24 cellular contexts compared by ENCODE assay signal in the genomic region with DNA sequence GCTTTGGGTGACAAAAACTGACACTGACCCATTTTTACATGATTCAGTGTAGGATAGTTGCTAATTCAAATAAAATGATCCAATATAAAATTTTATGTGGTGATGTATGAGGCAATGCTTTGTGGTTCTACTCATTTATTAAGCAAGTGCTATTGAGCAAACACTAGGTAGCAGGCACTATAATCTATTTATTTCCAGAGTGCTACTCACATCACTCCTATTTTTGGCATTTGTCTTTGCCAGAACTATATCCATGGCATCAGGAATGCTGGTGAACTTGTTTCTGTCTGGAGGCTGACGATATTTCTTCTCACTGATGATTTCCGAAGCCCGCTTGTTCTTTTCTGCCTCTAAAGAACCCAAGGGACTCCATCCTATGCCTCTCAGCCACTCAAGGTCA.
"Had no signal": no experiment of that assay in that cellular context is flagged by ENCODE, and none has a peak within 500 bp of the region (broad histone marks: within the 10 kb centered on the region; RNA-seq: fewer than 3 reads in every experiment).

No MANE protein-coding gene starts in this region.

- H3K4me3 ChIP-seq: breast epithelium, Peyer's patch had no signal

- DNase-seq: activated CD4-positive, alpha-beta T cell treated with anti-CD3 and anti-CD28 coated beads for 48 hours; activated CD4-positive, alpha-beta T cell treated with anti-CD3 and anti-CD28 coated beads, Interleukin-2, amount 50 U/mL, for 4 hours; activated CD4-positive, CD25-positive, alpha-beta regulatory T cell treated with anti-CD3 and anti-CD28 coated beads, Interleukin-2, amount 50 U/mL, for 72 hours; activated CD8-positive, alpha-beta memory T cell treated with anti-CD3 and anti-CD28 coated beads, Interleukin-2, amount 10 ng/mL, durations not matched to agents 7 days and 5 days; activated CD8-positive, alpha-beta T cell treated with anti-CD3 and anti-CD28 coated beads, Interleukin-2, amount 10 ng/mL, durations not matched to agents 7 days and 5 days; activated effector memory CD4-positive, alpha-beta T cell treated with Interleukin-2 at 50 U/mL for 16 hours; activated naive CD4-positive, alpha-beta T cell; activated T-cell treated with anti-CD3 and anti-CD28 coated beads, Interleukin-2, amount 50 U/mL, for 24 hours; aorta; central memory CD4-positive, alpha-beta T cell; IMR-90; KBM-7; NCI-H1105; NCI-H1436; NCI-H1694 treated with DMSO at 0.1 percent for 48 hours; NCI-H2029 treated with DMSO at 0.1 percent for 48 hours; NCI-H345; NCI-H510A; NCI-H526 treated with DMSO at 0.1 percent for 48 hours; Peyer's patch; SHP77 treated with DMSO at 0.1 percent for 48 hours had no signal

- H3K9me3 ChIP-seq: Peyer's patch had no signal

- ATAC-seq: activated CD8-positive, alpha-beta memory T cell treated with anti-CD3 and anti-CD28 coated beads, Interleukin-2, amount 10 ng/mL, durations not matched to agents 7 days and 5 days; activated CD8-positive, alpha-beta T cell treated with anti-CD3 and anti-CD28 coated beads, Interleukin-2, amount 10 ng/mL, durations not matched to agents 7 days and 5 days; WTC11 had no signal

- H3K27ac ChIP-seq: breast epithelium, Peyer's patch, RWPE1 had no signal

- H3K4me1 ChIP-seq: breast epithelium, Peyer's patch had no signal

- H3K27me3 ChIP-seq: breast epithelium, Peyer's patch had no signal

- H3K36me3 ChIP-seq: breast epithelium, Peyer's patch had no signal
